19 cellular contexts compared by ENCODE assay signal in genomic region chr12:19428261-19428660, GRCh38. TPM values are rescaled to one million over a fixed set of nuclear protein-coding genes. Genes with fewer than 3 reads are reported as not detected.
DNase-seq lines count a peak whose midpoint lies in the region; ATAC-seq, FAIRE-seq and TF ChIP-seq lines count a peak whose summit lies in the region.
"Had no signal": no experiment of that assay in that cellular context is flagged by ENCODE, and none has a peak within 500 bp of the region (broad histone marks: within the 10 kb centered on the region; RNA-seq: fewer than 3 reads in every experiment).

No MANE protein-coding gene starts in this region.

- H3K23ac ChIP-seq in mesendoderm (ENCODE audit: low read length), result no peak overlapping the region

- peak overlapping the region; percentile 38 for H3K56ac ChIP-seq in mesendoderm (ENCODE audit: low read length)

- no peaks in the 10 kb centered on the region for H3F3A ChIP-seq in smooth muscle cell (ENCODE audit: low read depth)

- H4K8ac ChIP-seq in mesendoderm (ENCODE audit: low read depth, low read length), result no peak overlapping the region

- no peak for TF ChIP-seq POLR2A in K562 (conservative IDR thresholded peaks at IDR 0.05)

- H3K18ac ChIP-seq in mesendoderm (ENCODE audit: low read length), result no peak overlapping the region

- H3K4me2 ChIP-seq in K562 (ENCODE audit: insufficient read depth, low read length) (no peak overlapping the region), mesendoderm (ENCODE audit: low read length) (no peak overlapping the region), smooth muscle cell (no peak overlapping the region)
- H3K4me2 ChIP-seq: PC-9 had no signal

- H3K27me3 ChIP-seq in K562 (ENCODE audit: control insufficient read depth in 2 of 2, insufficient read depth in 2 of 2, low read length in 2 of 2), result peaks cover 0 to 1% of the 10 kb centered on the region in 2 experiments; a peak in 3 of 5 replicates
- no peaks in the 10 kb centered on the region for H3K27me3 ChIP-seq in mesendoderm (ENCODE audit: insufficient read depth, low read length, poor library complexity)
- H3K27me3 ChIP-seq in smooth muscle cell (ENCODE audit: low read depth), result no peaks in the 10 kb centered on the region
- H3K27me3 ChIP-seq in psoas muscle (ENCODE audit: insufficient read depth in 3 of 3, low read length in 2 of 3), result no peaks in the 10 kb centered on the region
- H3K27me3 ChIP-seq: esophagus muscularis mucosa had no signal

- H3K79me2 ChIP-seq in K562 (ENCODE audit: control insufficient read depth, insufficient read depth, low read length) (no peaks in the 10 kb centered on the region), mesendoderm (ENCODE audit: control insufficient read depth, insufficient read depth, low read length) (no peaks in the 10 kb centered on the region), smooth muscle cell (ENCODE audit: low read depth) (no peaks in the 10 kb centered on the region)

- no peak overlapping the region for H3K4me3 ChIP-seq in K562
- H3K4me3 ChIP-seq in mesendoderm (ENCODE audit: low read length), result no peak overlapping the region
- H3K4me3 ChIP-seq in coronary artery, result no peak overlapping the region
- H3K4me3 ChIP-seq in smooth muscle cell, result no peak overlapping the region
- H3K4me3 ChIP-seq in psoas muscle, result no peak overlapping the region
- H3K4me3 ChIP-seq: esophagus muscularis mucosa, PC-9 had no signal

- POLR2A ChIA-PET in K562 (lab: Yijun Ruan, JAX), result interaction anchor here (0.6 kb wide), 1 partner anchor 11 kb away, joined by 3 read pairs; the partner anchor contains the start of gene AEBP2

- 18% methylated on average over 4 of the region's 5 CpGs for WGBS in K562 (ENCODE audit: insufficient coverage, low coverage, missing lambda C conversion rate)
- WGBS in mesendoderm (ENCODE audit: extremely low coverage, insufficient coverage, low lambda C conversion rate), result no CpG with 5 or more reads among the region's 5 CpGs
- WGBS in smooth muscle cell (ENCODE audit: low lambda C conversion rate), result 82% methylated on average over 5 of the region's 5 CpGs
- WGBS in psoas muscle, 3 donors, result 82 to 86% (median 85%) methylated on average over 5 of the region's 5 CpGs

- in situ Hi-C loops in K562 (cut with MboI), result no loop called here

- no peak overlapping the region for H4K5ac ChIP-seq in mesendoderm (ENCODE audit: low read length)

- TF ChIP-seq CTCF in K562 (IDR thresholded peaks at IDR 0.05 in 2 of 3, conservative IDR thresholded peaks at IDR 0.05 in 1 of 3; ENCODE audit: insufficient read depth in 2 of 3, low read depth in 1 of 3, low read length in 3 of 3) (no peak), coronary artery (IDR thresholded peaks at IDR 0.05) (no peak), smooth muscle cell (IDR thresholded peaks at IDR 0.05; ENCODE audit: borderline replicate concordance, insufficient read depth, poor library complexity, severe bottlenecking) (no peak), psoas muscle (IDR thresholded peaks at IDR 0.05) (no peak)

- no peak for TF ChIP-seq EP300 in K562 (IDR thresholded peaks at IDR 0.05; ENCODE audit: low read length)

- ATAC-seq in K562 (no peak), psoas muscle (no peak)
- ATAC-seq: SK-N-SH treated with all-trans-retinoic acid at 6 μM for 48 hours had no signal

- BruUV-seq in K562 (replicated peaks; lab: Mats Ljungman, UMichigan), result no TSS peak

- no peak overlapping the region for H2AK5ac ChIP-seq in mesendoderm (ENCODE audit: low read length)

- no peak for TF ChIP-seq RAD21 in K562 (CRISPR knock-in tag; conservative IDR thresholded peaks at IDR 0.05 in 1 of 2, IDR thresholded peaks at IDR 0.05 in 1 of 2)

- FAIRE-seq in K562 (lab: Jason Lieb, UNC), result no peak
- FAIRE-seq: kidney had no signal

- CTCF ChIA-PET in K562 (lab: Yijun Ruan, JAX; ENCODE audit: low intra/inter-chr PET ratio), result no interaction called here

- H3K9me3 ChIP-seq in K562 (replicated peaks; ENCODE audit: control insufficient read depth, insufficient read depth, low read depth, low read length), result no peaks in the 10 kb centered on the region
- H3K9me3 ChIP-seq in smooth muscle cell (replicated peaks; ENCODE audit: low read depth), result no peaks in the 10 kb centered on the region
- no peaks in the 10 kb centered on the region for H3K9me3 ChIP-seq in psoas muscle
- H3K9me3 ChIP-seq: esophagus muscularis mucosa had no signal

- no peak overlapping the region for H2BK5ac ChIP-seq in mesendoderm (ENCODE audit: low read length)

- no peak overlapping the region for H2BK120ac ChIP-seq in mesendoderm (ENCODE audit: low read depth, low read length)

- H3K4ac ChIP-seq in mesendoderm (ENCODE audit: low read depth, low read length), result no peak overlapping the region

- H3K9ac ChIP-seq in K562 (ENCODE audit: insufficient read depth in 1 of 2, low read depth in 2 of 2, low read length in 2 of 2), result no peak overlapping the region
- H3K9ac ChIP-seq in mesendoderm (ENCODE audit: low read length), result no peak overlapping the region
- no peak overlapping the region for H3K9ac ChIP-seq in smooth muscle cell (ENCODE audit: low read depth)

- no peaks in the 10 kb centered on the region for H3K9me1 ChIP-seq in K562 (ENCODE audit: control insufficient read depth, insufficient read depth, low read length)

- H4K20me1 ChIP-seq in K562 (replicated peaks; ENCODE audit: control insufficient read depth, insufficient read depth, low read length) (no peaks in the 10 kb centered on the region), smooth muscle cell (ENCODE audit: low read depth) (no peaks in the 10 kb centered on the region)

- no peaks in the 10 kb centered on the region for H3K36me3 ChIP-seq in K562 (ENCODE audit: control insufficient read depth, insufficient read depth, low read length)
- H3K36me3 ChIP-seq in mesendoderm (ENCODE audit: control insufficient read depth, insufficient read depth, low read length), result no peaks in the 10 kb centered on the region
- H3K36me3 ChIP-seq in smooth muscle cell (ENCODE audit: low read depth), result no peaks in the 10 kb centered on the region
- H3K36me3 ChIP-seq in psoas muscle (ENCODE audit: insufficient read depth in 1 of 2, low read depth in 1 of 2), result no peaks in the 10 kb centered on the region
- H3K36me3 ChIP-seq: esophagus muscularis mucosa had no signal

- no peaks in the 10 kb centered on the region for H3K79me1 ChIP-seq in mesendoderm (ENCODE audit: low read length)

- no peaks in the 10 kb centered on the region for H3K4me1 ChIP-seq in K562 (replicated peaks in 1 of 2; ENCODE audit: control insufficient read depth in 2 of 2, insufficient read depth in 2 of 2, low read length in 2 of 2)
- peaks cover 2% of the 10 kb centered on the region for H3K4me1 ChIP-seq in mesendoderm (ENCODE audit: control insufficient read depth, low read depth, low read length)
- H3K4me1 ChIP-seq in smooth muscle cell (ENCODE audit: low read depth), result peaks cover 10% of the 10 kb centered on the region
- no peaks in the 10 kb centered on the region for H3K4me1 ChIP-seq in psoas muscle

- DNase-seq in ELF-1 (ENCODE audit: low read depth, low spot score), result peak; percentile 42
- DNase-seq in MV-4-11 (lab: John Stamatoyannopoulos, UW), result peak; percentile 97
- no peak for DNase-seq in K562 (ENCODE audit: extremely low read depth in 1 of 4, low spot score in 3 of 4)
- DNase-seq in mesendoderm, result peak; percentile 80
- DNase-seq in NCI-H146 (lab: John Stamatoyannopoulos, UW), result no peak
- no peak for DNase-seq in coronary artery (ENCODE audit: low spot score)
- no peak for DNase-seq in smooth muscle cell (lab: John Stamatoyannopoulos, UW; ENCODE audit: unreplicated experiment)
- DNase-seq in psoas muscle, result no peak
- DNase-seq: activated CD4-positive, alpha-beta T cell treated with anti-CD3 and anti-CD28 coated beads, Interleukin-2, amount 10 ng/mL, durations not matched to agents 7 days and 5 days; activated naive CD4-positive, alpha-beta T cell treated with anti-CD3 and anti-CD28 coated beads, Interleukin-2, amount 10 ng/mL, durations not matched to agents 7 days and 5 days; activated T-cell treated with anti-CD3 and anti-CD28 coated beads, Interleukin-2, amount 50 U/mL, for 1 hour; cortex of kidney; kidney; MM.1S; retina; stimulated activated naive CD4-positive, alpha-beta T cell had no signal

- intact Hi-C loops in K562 (cut with micrococcal nuclease), result no loop called here
- intact Hi-C loops in psoas muscle (cut with DNase I), result no loop called here

- H3K27ac ChIP-seq in K562 (ENCODE audit: extremely low read depth, low read depth, low read length) (no peak overlapping the region), mesendoderm (ENCODE audit: low read depth, low read length) (no peak overlapping the region), coronary artery (no peak overlapping the region), smooth muscle cell (ENCODE audit: low read depth) (no peak overlapping the region), psoas muscle (no peak overlapping the region)
- H3K27ac ChIP-seq: esophagus muscularis mucosa, PC-9 had no signal

- H2BK15ac ChIP-seq in mesendoderm (replicated peaks; ENCODE audit: low read depth), result no peak overlapping the region

- no peak overlapping the region for H2AFZ ChIP-seq in K562 (ENCODE audit: low read depth, low read length)
- no peak overlapping the region for H2AFZ ChIP-seq in smooth muscle cell (ENCODE audit: low read depth)
- H2AFZ ChIP-seq: PC-9 had no signal

TF ChIP-seq in K562, 482 proteins besides CTCF, POLR2A, EP300 and RAD21 (continues in another document):
- no peak for TF ChIP-seq NCOA4 (IDR thresholded peaks at IDR 0.05; ENCODE audit: partially characterized antibody)

RNA-seq across cellular contexts. Expression of gene AEBP2, which starts 11.0 kb away (rescaled TPM):
- 6.1 and 12.1 TPM in 2 replicates for total RNA-seq in K562 (2011; cell fraction: chromatin; rRNA removed; ENCODE audit: low replicate concordance)
- 1.7 and 2.9 TPM in 2 replicates for total RNA-seq in K562 (2011; cell fraction: nucleolus; rRNA removed)
- total RNA-seq in K562 (2011; cell fraction: nucleoplasm; rRNA removed), result 4.8 and 13.1 TPM in 2 replicates
- total RNA-seq in K562 (2014; rRNA removed) (5.0 and 5.7 TPM in 2 replicates), K562 (2014; rRNA removed; fragmentation: Illumina TruSeq; extraction: Trizol) (9.3 and 9.7 TPM in 2 replicates), K562 (2015; rRNA removed; fragmentation: Illumina TruSeq; extraction: Trizol) (10.0 and 10.1 TPM in 2 replicates), K562 (2021) (12.9 and 18.2 TPM in 2 replicates), smooth muscle cell (23.3 and 24.5 TPM in 2 replicates), psoas muscle (10 to 100 TPM; 21.6 to 24.6 (median 23.8) TPM)
- polyA plus RNA-seq in K562 (2011; rRNA removed) (8.4 and 9.7 TPM in 2 replicates), K562 (2014; fragmentation: Illumina TruSeq; extraction: Trizol) (18.3 and 20.9 TPM in 2 replicates), K562 (2014; fragmentation: Nextera tagmentation; extraction: Ambion mirVana) (10 to 100 TPM; 17.6 to 43.7 TPM), K562 (2014; rRNA removed) (7.2 and 10.3 TPM in 2 replicates), smooth muscle cell (7.4 and 7.6 TPM in 2 replicates), psoas muscle (10 to 100 TPM in 1 of 3 donors, 1 to 10 TPM in 2; 5.3 to 14.1 (median 6.7) TPM)
- polyA plus RNA-seq in K562 (2011; cell fraction: cytosol; rRNA removed), result 1.3 and 5.9 TPM in 2 replicates
- 4.4 and 5.9 TPM in 2 replicates for polyA plus RNA-seq in K562 (2011; cell fraction: nucleus; rRNA removed)
- polyA plus RNA-seq in K562 (2012), result 8.3 and 11.2 TPM in 2 replicates
- polyA minus RNA-seq in K562 (2011; rRNA and poly(A)+ RNA removed), result 16.1 and 16.7 TPM in 2 replicates
- polyA minus RNA-seq in K562 (2011; cell fraction: cytosol; rRNA and poly(A)+ RNA removed), result 9.8 and 12.7 TPM in 2 replicates
- polyA minus RNA-seq in K562 (2011; cell fraction: nucleus; rRNA and poly(A)+ RNA removed), result 3.0 and 5.4 TPM in 2 replicates
- polyA plus RNA-seq in mesendoderm (2013, experiment 1 of 2), result 29.6 TPM
- 31.3 TPM for polyA plus RNA-seq in mesendoderm (2013, experiment 2 of 2)

Comparison
In these comparisons a context has a peak if more than half of its experiments do, and no peak if none do; other contexts are left out.
1. DNase-seq: peak in ELF-1 (single experiment), MV-4-11 (single experiment) and mesendoderm (single experiment); none in K562 (0 of 4), NCI-H146 (single experiment), coronary artery (single experiment), smooth muscle cell (single experiment) and psoas muscle (0 of 2).